ENCODE assay signal across 13 cellular contexts in the genomic region with DNA sequence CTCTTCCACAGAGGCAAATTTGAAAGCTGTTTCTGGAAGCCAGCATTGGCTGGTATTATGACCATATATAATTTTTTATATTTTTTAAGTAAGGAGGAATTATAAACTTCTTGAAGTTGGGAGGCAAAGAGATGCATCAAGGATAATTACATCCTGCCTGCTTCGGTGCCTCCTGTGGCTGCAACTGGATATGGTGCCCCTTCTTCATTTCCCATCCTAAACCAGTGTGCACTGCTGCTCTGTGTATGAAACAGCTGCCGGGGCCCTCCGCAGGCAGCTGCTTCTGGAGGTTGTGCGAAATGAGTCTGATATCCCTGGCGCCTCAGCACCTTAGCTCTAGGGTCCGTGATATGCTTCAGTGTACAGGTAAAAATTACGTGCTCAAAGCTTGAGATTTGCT.
A peak's percentile ranks its signal among the peaks of the same experiment; 100 is the strongest.
DNase-seq lines count a peak whose midpoint lies in the region; ATAC-seq and TF ChIP-seq lines count a peak whose summit lies in the region.
"Had no signal": no experiment of that assay in that cellular context is flagged by ENCODE, and none has a peak within 500 bp of the region (broad histone marks: within the 10 kb centered on the region; RNA-seq: fewer than 3 reads in every experiment).

No MANE protein-coding gene starts in this region.

- no peak overlapping the region for H3K27ac ChIP-seq in mammary epithelial cell (ENCODE audit: insufficient read depth, low read depth, low read length)
- no peak overlapping the region for H3K27ac ChIP-seq in breast epithelium
- H3K27ac ChIP-seq in OCI-LY3 (ENCODE audit: low read length) = no peak overlapping the region
- no peak overlapping the region for H3K27ac ChIP-seq in fibroblast of lung (ENCODE audit: insufficient read depth, low read length)
- H3K27ac ChIP-seq: adrenal gland, thoracic aorta had no signal

- no peak for ATAC-seq in T-helper 17 cell
- ATAC-seq: sciatic nerve had no signal

- dilution Hi-C loops in mammary epithelial cell (cut with HindIII; ENCODE audit: low sequenced_read_pairs) = no loop called here

- WGBS in mammary epithelial cell (ENCODE audit: low coverage, missing lambda C conversion rate) = 89% methylated on average over 6 of the region's 7 CpGs

- H4K20me1 ChIP-seq in mammary epithelial cell (ENCODE audit: insufficient read depth, low read length) (no peaks in the 10 kb centered on the region), OCI-LY3 (ENCODE audit: insufficient read depth, low read length) (no peaks in the 10 kb centered on the region), fibroblast of lung (ENCODE audit: control insufficient read depth, extremely low read depth, insufficient read depth, low read length) (no peaks in the 10 kb centered on the region)

- peaks cover 2% of the 10 kb centered on the region for H3K4me1 ChIP-seq in mammary epithelial cell (ENCODE audit: insufficient read depth, low read length)
- H3K4me1 ChIP-seq in breast epithelium = no peaks in the 10 kb centered on the region
- H3K4me1 ChIP-seq in OCI-LY3 (ENCODE audit: low read length) = no peaks in the 10 kb centered on the region
- H3K4me1 ChIP-seq in fibroblast of lung (ENCODE audit: control insufficient read depth, extremely low read depth, insufficient read depth, low read length) = no peaks in the 10 kb centered on the region
- H3K4me1 ChIP-seq: adrenal gland had no signal

- no peak overlapping the region for H3K27ac Mint-ChIP-seq in T-helper 17 cell

- CTCF ChIA-PET in mammary epithelial cell (lab: Charles Lee; ENCODE audit: low non-redundant PET) = no interaction called here

- H2AFZ ChIP-seq in mammary epithelial cell (ENCODE audit: low read depth, low read length) = no peak overlapping the region
- H2AFZ ChIP-seq in OCI-LY3 (ENCODE audit: low read depth, low read length) = no peak overlapping the region
- H2AFZ ChIP-seq in fibroblast of lung (ENCODE audit: low read length) = no peak overlapping the region

- DNase-seq in mammary epithelial cell (no peak), breast epithelium (ENCODE audit: low spot score in 2 of 2) (no peak), fibroblast of lung (ENCODE audit: low read depth in 2 of 2) (no peak), cerebellar cortex (ENCODE audit: low spot score) (no peak), AG20443 (ENCODE audit: low spot score) (no peak), T-helper 17 cell (no peak), HK-2 (ENCODE audit: unreplicated experiment) (no peak)
- DNase-seq: adrenal gland; effector CD8-positive, alpha-beta T cell; GDM1 had no signal

- H3K9ac ChIP-seq in mammary epithelial cell (ENCODE audit: insufficient read depth, low read length) (no peak overlapping the region), OCI-LY3 (ENCODE audit: low read length) (no peak overlapping the region), fibroblast of lung (ENCODE audit: insufficient read depth, low read length) (no peak overlapping the region)

- no peaks in the 10 kb centered on the region for H3K4me1 Mint-ChIP-seq in T-helper 17 cell

- no peak overlapping the region for H3K4me3 ChIP-seq in mammary epithelial cell (replicated peaks in 1 of 3; ENCODE audit: insufficient read depth in 1 of 3, low read depth in 2 of 3, low read length in 3 of 3)
- no peak overlapping the region for H3K4me3 ChIP-seq in breast epithelium
- H3K4me3 ChIP-seq in OCI-LY3 (ENCODE audit: low read length) = no peak overlapping the region
- H3K4me3 ChIP-seq in fibroblast of lung (replicated peaks in 1 of 4; ENCODE audit: control extremely low read depth in 1 of 4, insufficient read depth in 1 of 4, low read depth in 3 of 4, low read length in 4 of 4) = no peak overlapping the region
- H3K4me3 ChIP-seq: adrenal gland, thoracic aorta had no signal

- H3K27me3 ChIP-seq in mammary epithelial cell (ENCODE audit: insufficient read depth, low read length) (no peaks in the 10 kb centered on the region), breast epithelium (no peaks in the 10 kb centered on the region), OCI-LY3 (ENCODE audit: low read depth, low read length) (no peaks in the 10 kb centered on the region), fibroblast of lung (ENCODE audit: control insufficient read depth, insufficient read depth, low read length) (no peaks in the 10 kb centered on the region)
- H3K27me3 ChIP-seq: adrenal gland had no signal

- H3K36me3 Mint-ChIP-seq in T-helper 17 cell (ENCODE audit: low read depth) = no peaks in the 10 kb centered on the region

- peaks cover 62% of the 10 kb centered on the region for H3K27me3 Mint-ChIP-seq in T-helper 17 cell

- H3K36me3 ChIP-seq in mammary epithelial cell (ENCODE audit: insufficient read depth, low read length) (no peaks in the 10 kb centered on the region), breast epithelium (no peaks in the 10 kb centered on the region), OCI-LY3 (replicated peaks; ENCODE audit: low read depth, low read length) (no peaks in the 10 kb centered on the region), fibroblast of lung (ENCODE audit: control insufficient read depth, insufficient read depth, low read length) (no peaks in the 10 kb centered on the region)
- H3K36me3 ChIP-seq: adrenal gland, thoracic aorta had no signal

- TF ChIP-seq POLR2A in breast epithelium (IDR thresholded peaks at IDR 0.05) = no peak

- in situ Hi-C loops in mammary epithelial cell (cut with MboI; ENCODE audit: low sequenced_read_pairs in 2 of 2) = no loop called here

- intact Hi-C loops in mammary epithelial cell (cut with micrococcal nuclease) = no loop called here
- intact Hi-C loops in breast epithelium (cut with DNase I; ENCODE audit: low total_unique reads) = no loop called here

- H3K4me3 Mint-ChIP-seq in T-helper 17 cell = no peak overlapping the region

- H3K4me2 ChIP-seq in mammary epithelial cell (ENCODE audit: insufficient read depth, low read depth, low read length) (no peak overlapping the region), OCI-LY3 (ENCODE audit: low read length) (no peak overlapping the region), fibroblast of lung (ENCODE audit: extremely low read depth, insufficient read depth, low read length) (no peak overlapping the region)

- no TSS peak for BruUV-seq in mammary epithelial cell (replicated peaks; lab: Mats Ljungman, UMichigan)

- TF ChIP-seq CTCF in mammary epithelial cell (conservative IDR thresholded peaks at IDR 0.05 in 1 of 2, IDR thresholded peaks at IDR 0.05 in 1 of 2; ENCODE audit: extremely low read depth in 1 of 2, insufficient read depth in 1 of 2, low read depth in 1 of 2, low read length in 2 of 2) (peak; percentile 5 to 7), breast epithelium (IDR thresholded peaks at IDR 0.05) (no peak), OCI-LY3 (IDR thresholded peaks at IDR 0.05; ENCODE audit: low read depth, low read length) (peak; percentile 8; the same call in 1 of the 2 replicates), fibroblast of lung (conservative IDR thresholded peaks at IDR 0.05 in 1 of 2, IDR thresholded peaks at IDR 0.05 in 1 of 2; ENCODE audit: low read depth in 1 of 2, low read length in 2 of 2) (peak; percentile 18 to 25)

- H3K79me2 ChIP-seq in mammary epithelial cell (ENCODE audit: insufficient read depth, low read length) (no peaks in the 10 kb centered on the region), OCI-LY3 (ENCODE audit: low read length) (no peaks in the 10 kb centered on the region), fibroblast of lung (ENCODE audit: control insufficient read depth, insufficient read depth, low read length) (no peaks in the 10 kb centered on the region)

- no peaks in the 10 kb centered on the region for H3K9me3 ChIP-seq in mammary epithelial cell (replicated peaks; ENCODE audit: insufficient read depth, low read length)
- no peaks in the 10 kb centered on the region for H3K9me3 ChIP-seq in breast epithelium
- H3K9me3 ChIP-seq in OCI-LY3 (ENCODE audit: insufficient read depth, low read length) = no peaks in the 10 kb centered on the region
- H3K9me3 ChIP-seq in fibroblast of lung (ENCODE audit: control insufficient read depth, insufficient read depth, low read depth, low read length) = no peaks in the 10 kb centered on the region
- H3K9me3 ChIP-seq in T-helper 17 cell (ENCODE audit: control insufficient read depth, low read length, poor library complexity, severe bottlenecking) = no peaks in the 10 kb centered on the region
- H3K9me3 ChIP-seq: adrenal gland, thoracic aorta had no signal

Comparison
In these comparisons a context has a peak if more than half of its experiments do, and no peak if none do; other contexts are left out.
1. CTCF ChIP-seq: peak in mammary epithelial cell (2 of 2), OCI-LY3 (single experiment) and fibroblast of lung (2 of 2); none in breast epithelium (0 of 3).